8 cellular contexts compared by ENCODE assay signal in genomic region chr6:138773177-138774091, GRCh38. TPM values are rescaled to one million over a fixed set of nuclear protein-coding genes. Genes with fewer than 3 reads are reported as not detected.
DNase-seq lines count a peak whose midpoint lies in the region; ATAC-seq, FAIRE-seq and TF ChIP-seq lines count a peak whose summit lies in the region.

TSS of gene CCDC28A (plus strand) at chr6:138773769. CDS start at chr6:138776121, 2,352 bp downstream.

- peak; percentile 92 for ATAC-seq in HG03439 (IDR thresholded peaks at IDR 0.05; ENCODE audit: unreplicated experiment)

- H3K9ac ChIP-seq in kidney (ENCODE audit: low read length in 2 of 2): peak within 1 kb of the TSS; percentile 56 to 68

- peak within 1 kb of the TSS; percentile 99 for H3K4me3 Mint-ChIP-seq in chondrocyte (ENCODE audit: unreplicated experiment)

- peak; percentile 67 for TF ChIP-seq POLR2A in GM19193 (IDR thresholded peaks at IDR 0.05; ENCODE audit: extremely low read depth, insufficient read depth, insufficient read length)

- no peaks in the 10 kb centered on the region for H3K27me3 Mint-ChIP-seq in chondrocyte (ENCODE audit: low read depth)

- no peaks in the 10 kb centered on the region for H3K9me3 ChIP-seq in kidney (ENCODE audit: control insufficient read depth in 1 of 2, low read length in 2 of 2)

- TF ChIP-seq CTCF in chondrocyte (IDR thresholded peaks at IDR 0.05) (no peak), kidney (IDR thresholded peaks at IDR 0.05; ENCODE audit: borderline replicate concordance, extremely low read depth, insufficient read depth) (no peak)

- H3K36me3 Mint-ChIP-seq in chondrocyte (ENCODE audit: low read depth): peaks cover 4% of the 10 kb centered on the region

- no peaks in the 10 kb centered on the region for H3K9me3 Mint-ChIP-seq in chondrocyte (ENCODE audit: low read depth)

- H3K4me1 ChIP-seq in kidney (ENCODE audit: control insufficient read depth in 1 of 2, insufficient read depth in 1 of 2, low read depth in 1 of 2, low read length in 2 of 2): peaks cover 0 to 2% of the 10 kb centered on the region in 2 donors

- H3K27ac Mint-ChIP-seq in chondrocyte (ENCODE audit: unreplicated experiment): peak within 1 kb of the TSS; percentile 100

- H3K36me3 ChIP-seq in kidney (ENCODE audit: control insufficient read depth in 1 of 2, insufficient read depth in 2 of 2, low read length in 2 of 2): peaks cover 0 to 5% of the 10 kb centered on the region in 2 donors

- H3K4me3 ChIP-seq in kidney (ENCODE audit: low read length in 2 of 2): peak within 1 kb of the TSS; percentile 90 to 98

- H3K4me1 Mint-ChIP-seq in chondrocyte (ENCODE audit: low read depth): peaks cover 16% of the 10 kb centered on the region

- H3K27ac ChIP-seq in kidney (ENCODE audit: low read depth in 2 of 2, low read length in 2 of 2): peak within 1 kb of the TSS; percentile 96 to 99

- intact Hi-C loops in kidney (cut with DNase I): no loop called here

- peak; percentile 99 for DNase-seq in AML-193 (lab: John Stamatoyannopoulos, UW)
- DNase-seq in NCI-H510A treated with DMSO at 0.1 percent for 48 hours (lab: John Stamatoyannopoulos, UW): peak; percentile 91
- DNase-seq in activated CD4-positive, alpha-beta T cell treated with anti-CD3 and anti-CD28 coated beads for 24 hours (ENCODE audit: low read depth in 2 of 2): peak; percentile 80 to 90
- peak; percentile 96 for DNase-seq in chondrocyte (ENCODE audit: low spot score)
- DNase-seq in kidney: peak; percentile 98
- DNase-seq in stimulated activated CD4-positive, alpha-beta T cell treated with anti-CD3 and anti-CD28 coated beads, Interleukin-15, amount 100 ng/mL, for 24 hours: peak; percentile 93

- FAIRE-seq in kidney (lab: Jason Lieb, UNC): peak; percentile 76

RNA-seq across cellular contexts. Expression of gene CCDC28A, which starts in this region (rescaled TPM):
- 6.2 to 7.1 TPM (median 6.4 TPM) in 3 replicates for total RNA-seq in chondrocyte
- total RNA-seq in kidney: 30.2 TPM
- polyA plus RNA-seq in kidney (ENCODE audit: insufficient read depth, low read depth, low replicate concordance): 70.0 TPM

Comparison
In these comparisons a context has a peak if more than half of its experiments do, and no peak if none do; other contexts are left out.
1. Peak in every context shown above with its lines: DNase-seq, ATAC-seq, H3K4me3 ChIP-seq and H3K27ac ChIP-seq.